ENCODE assay signal across 1 cellular context in genomic region chr16:28097500-28097899, GRCh38.
TF ChIP-seq lines count a peak whose summit lies in the region.

No MANE protein-coding gene starts in this region.

TF ChIP-seq in HepG2, 621 proteins besides CTCF, POLR2A, EP300 and RAD21 (continued from another document):
- TF ChIP-seq AFF4 (CRISPR knock-in tag; IDR thresholded peaks at IDR 0.05) (no peak), MATR3 (CRISPR knock-in tag; IDR thresholded peaks at IDR 0.05) (no peak), ISL2 (CRISPR knock-in tag; IDR thresholded peaks at IDR 0.05) (no peak), ZNF430 (CRISPR knock-in tag; IDR thresholded peaks at IDR 0.05) (no peak), THYN1 (CRISPR knock-in tag; IDR thresholded peaks at IDR 0.05; ENCODE audit: borderline replicate concordance, low read depth) (no peak), ZNF343 (CRISPR knock-in tag; IDR thresholded peaks at IDR 0.05) (no peak), ZNF496 (CRISPR knock-in tag; IDR thresholded peaks at IDR 0.05; ENCODE audit: insufficient replicate concordance) (no peak), ZNF629 (CRISPR knock-in tag; conservative IDR thresholded peaks at IDR 0.05) (no peak)
- TF ChIP-seq, protein P1, sequence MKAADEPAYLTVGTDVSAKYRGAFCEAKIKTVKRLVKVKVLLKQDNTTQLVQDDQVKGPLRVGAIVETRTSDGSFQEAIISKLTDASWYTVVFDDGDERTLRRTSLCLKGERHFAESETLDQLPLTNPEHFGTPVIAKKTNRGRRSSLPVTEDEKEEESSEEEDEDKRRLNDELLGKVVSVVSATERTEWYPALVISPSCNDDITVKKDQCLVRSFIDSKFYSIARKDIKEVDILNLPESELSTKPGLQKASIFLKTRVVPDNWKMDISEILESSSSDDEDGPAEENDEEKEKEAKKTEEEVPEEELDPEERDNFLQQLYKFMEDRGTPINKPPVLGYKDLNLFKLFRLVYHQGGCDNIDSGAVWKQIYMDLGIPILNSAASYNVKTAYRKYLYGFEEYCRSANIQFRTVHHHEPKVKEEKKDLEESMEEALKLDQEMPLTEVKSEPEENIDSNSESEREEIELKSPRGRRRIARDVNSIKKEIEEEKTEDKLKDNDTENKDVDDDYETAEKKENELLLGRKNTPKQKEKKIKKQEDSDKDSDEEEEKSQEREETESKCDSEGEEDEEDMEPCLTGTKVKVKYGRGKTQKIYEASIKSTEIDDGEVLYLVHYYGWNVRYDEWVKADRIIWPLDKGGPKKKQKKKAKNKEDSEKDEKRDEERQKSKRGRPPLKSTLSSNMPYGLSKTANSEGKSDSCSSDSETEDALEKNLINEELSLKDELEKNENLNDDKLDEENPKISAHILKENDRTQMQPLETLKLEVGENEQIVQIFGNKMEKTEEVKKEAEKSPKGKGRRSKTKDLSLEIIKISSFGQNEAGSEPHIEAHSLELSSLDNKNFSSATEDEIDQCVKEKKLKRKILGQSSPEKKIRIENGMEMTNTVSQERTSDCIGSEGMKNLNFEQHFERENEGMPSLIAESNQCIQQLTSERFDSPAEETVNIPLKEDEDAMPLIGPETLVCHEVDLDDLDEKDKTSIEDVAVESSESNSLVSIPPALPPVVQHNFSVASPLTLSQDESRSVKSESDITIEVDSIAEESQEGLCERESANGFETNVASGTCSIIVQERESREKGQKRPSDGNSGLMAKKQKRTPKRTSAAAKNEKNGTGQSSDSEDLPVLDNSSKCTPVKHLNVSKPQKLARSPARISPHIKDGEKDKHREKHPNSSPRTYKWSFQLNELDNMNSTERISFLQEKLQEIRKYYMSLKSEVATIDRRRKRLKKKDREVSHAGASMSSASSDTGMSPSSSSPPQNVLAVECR (CRISPR knock-in tag; IDR thresholded peaks at IDR 0.05; ENCODE audit: borderline replicate concordance) = no peak
